Comparison of ENCODE assay signal across 8 cellular contexts in the genomic region with DNA sequence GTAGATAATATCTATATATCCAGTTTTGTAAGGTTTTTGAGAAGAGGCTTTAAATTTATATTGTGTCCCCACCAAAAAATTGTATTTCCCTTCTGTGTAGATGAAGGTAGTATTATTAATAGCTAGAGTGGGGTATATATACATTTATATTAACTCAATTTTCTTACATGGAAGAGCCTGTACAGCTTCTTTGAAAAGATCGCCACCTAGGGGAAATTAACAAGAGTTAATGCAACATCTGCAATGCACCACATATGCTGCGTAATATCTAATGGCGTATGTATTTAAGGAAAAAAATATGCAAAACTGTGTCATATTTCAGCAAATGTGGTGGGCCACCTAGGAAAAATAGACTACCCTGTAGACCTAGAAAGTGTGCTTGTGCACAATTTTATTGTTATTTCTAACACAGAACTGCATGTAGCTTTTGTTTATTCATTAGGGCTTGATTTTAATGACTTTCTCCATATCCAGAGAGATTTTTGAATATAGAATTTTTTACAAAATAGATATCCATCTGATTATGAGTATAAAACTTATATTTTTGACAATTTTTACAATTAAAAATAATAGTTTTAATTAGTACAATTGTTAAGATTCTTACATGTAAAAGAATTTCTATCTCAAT. TPM values are rescaled to one million over a fixed set of nuclear protein-coding genes. Genes with fewer than 3 reads are reported as not detected.
A peak's percentile ranks its signal among the peaks of the same experiment; 100 is the strongest.
DNase-seq lines count a peak whose midpoint lies in the region; ATAC-seq and TF ChIP-seq lines count a peak whose summit lies in the region.

No MANE protein-coding gene starts in this region.

- DNase-seq in ELR (ENCODE audit: low read depth) (peak; percentile 81), LHCN-M2 (ENCODE audit: low read depth) (peak; percentile 61), RWPE2 (ENCODE audit: low spot score) (no peak), fibroblast of the aortic adventitia (ENCODE audit: low read depth) (peak; percentile 84), tibial artery (no peak), C1 segment of cervical spinal cord (lab: John Stamatoyannopoulos, UW) (no peak)

- peaks cover 13% of the 10 kb centered on the region for H3K4me1 ChIP-seq in RWPE2 (ENCODE audit: insufficient read depth, poor library complexity, severe bottlenecking)
- H3K4me1 ChIP-seq in tibial artery = no peaks in the 10 kb centered on the region

- no peaks in the 10 kb centered on the region for H3K36me3 ChIP-seq in RWPE2 (ENCODE audit: low read depth)
- no peaks in the 10 kb centered on the region for H3K36me3 ChIP-seq in tibial artery

- H3K4me3 ChIP-seq in RWPE2 (ENCODE audit: severe bottlenecking) (no peak overlapping the region), fibroblast of the aortic adventitia (ENCODE audit: low read depth, low read length) (no peak overlapping the region), tibial artery (no peak overlapping the region)

- intact Hi-C loops in tibial artery (cut with DNase I; ENCODE audit: low total_unique reads) = no loop called here

- H3K27me3 ChIP-seq in RWPE2 (ENCODE audit: insufficient read depth, poor library complexity, severe bottlenecking) (no peaks in the 10 kb centered on the region), tibial artery (no peaks in the 10 kb centered on the region)

- H3K9me3 ChIP-seq in RWPE2 (ENCODE audit: severe bottlenecking) (no peaks in the 10 kb centered on the region), tibial artery (no peaks in the 10 kb centered on the region)

- TF ChIP-seq CTCF in RWPE2 (IDR thresholded peaks at IDR 0.05; ENCODE audit: poor library complexity, severe bottlenecking) (peak; percentile 90), fibroblast of the aortic adventitia (IDR thresholded peaks at IDR 0.05; ENCODE audit: insufficient read depth, low read length) (peak; percentile 74), tibial artery (IDR thresholded peaks at IDR 0.05) (peak; percentile 30 to 46)

- H3K27ac ChIP-seq in RWPE2 (ENCODE audit: poor library complexity, severe bottlenecking) (no peak overlapping the region), tibial artery (no peak overlapping the region)

- ATAC-seq in GM21526 (IDR thresholded peaks at IDR 0.05; ENCODE audit: low FRiP score, unreplicated experiment) (peak; percentile 84), RWPE2 (ENCODE audit: low read depth) (peak; percentile 78), GM21390 (IDR thresholded peaks at IDR 0.05; ENCODE audit: unreplicated experiment) (no peak)

RNA-seq across cellular contexts. Expression of a gene that starts 14.0 kb away (rescaled TPM):
- total RNA-seq in LHCN-M2 (2014; rRNA removed) = not detected in 2 replicates
- polyA plus RNA-seq in LHCN-M2 (2012) = not detected
- not detected in 2 replicates for total RNA-seq in fibroblast of the aortic adventitia (ENCODE audit: low replicate concordance)

Comparison
In these comparisons a context has a peak if more than half of its experiments do, and no peak if none do; other contexts are left out.
1. DNase-seq: peak in ELR (single experiment), LHCN-M2 (single experiment) and fibroblast of the aortic adventitia (single experiment); none in RWPE2 (single experiment), tibial artery (0 of 2) and C1 segment of cervical spinal cord (0 of 14).
2. CTCF ChIP-seq: peak in every context shown above with its lines; median percentile 90 in RWPE2; 74 in fibroblast of the aortic adventitia; 38 in tibial artery.